7 cellular contexts compared by ENCODE assay signal in the genomic region with DNA sequence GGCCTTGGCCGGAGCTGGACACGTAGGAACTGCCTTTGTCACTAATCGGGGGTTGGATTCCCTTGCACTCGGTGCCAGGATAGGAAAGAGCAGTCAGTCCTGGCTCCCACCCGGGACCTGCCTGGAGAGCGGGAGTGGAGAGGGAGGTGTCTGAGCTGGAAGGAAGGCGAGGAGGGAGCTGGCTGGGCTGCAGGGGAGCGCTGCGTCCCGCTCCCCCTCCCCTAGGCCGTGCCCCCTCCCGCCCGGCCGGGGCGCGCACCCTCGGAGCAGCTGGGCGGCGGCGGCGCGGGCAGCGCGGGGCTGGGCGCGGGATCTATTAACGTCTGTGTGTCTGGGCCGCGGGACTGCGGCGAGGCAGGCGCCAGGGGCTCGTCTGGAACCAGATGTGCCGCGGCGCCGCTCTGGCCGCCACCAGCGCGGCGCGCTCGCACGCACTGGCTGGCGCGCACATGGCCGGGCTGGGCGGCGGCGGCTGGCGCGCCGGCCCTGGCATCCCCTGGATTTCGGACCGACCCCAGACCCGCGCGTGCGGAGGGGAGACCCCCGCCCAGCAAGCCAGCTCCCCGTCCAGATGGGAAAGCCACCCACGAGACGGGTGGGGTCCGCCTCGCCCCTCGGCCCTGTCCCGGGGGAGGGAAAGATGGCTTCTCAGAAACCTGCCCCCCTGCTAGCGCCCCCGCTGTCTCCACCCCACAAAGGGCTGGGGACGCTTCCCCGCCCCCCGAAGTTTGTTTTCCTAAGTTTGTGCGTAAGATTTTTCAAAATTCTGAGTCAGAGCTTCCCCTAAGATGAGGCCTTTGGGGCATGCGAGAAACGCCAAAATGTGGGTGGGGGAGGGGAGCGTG. TPM values are rescaled to one million over a fixed set of nuclear protein-coding genes. Genes with fewer than 3 reads are reported as not detected.
DNase-seq lines count a peak whose midpoint lies in the region; ATAC-seq and TF ChIP-seq lines count a peak whose summit lies in the region.

No MANE protein-coding gene starts in this region.

- no peak overlapping the region for H3K27ac ChIP-seq in KMS-11
- H3K27ac ChIP-seq in upper lobe of left lung, result peak overlapping the region in 2 of 4 donors; percentile 39 to 59

- no peak for TF ChIP-seq EP300 in upper lobe of left lung (IDR thresholded peaks at IDR 0.05)

- no peak for TF ChIP-seq CTCF in KMS-11 (conservative IDR thresholded peaks at IDR 0.05; ENCODE audit: low read depth, low read length)
- TF ChIP-seq CTCF in upper lobe of left lung (IDR thresholded peaks at IDR 0.05), result no peak

- peak; percentile 47 for ATAC-seq in esophagus mucosa
- ATAC-seq in upper lobe of left lung (ENCODE audit: low FRiP score in 2 of 2), result peak; percentile 38 to 78
- ATAC-seq in HG03520 (IDR thresholded peaks at IDR 0.05; ENCODE audit: unreplicated experiment), result no peak

- no peaks in the 10 kb centered on the region for H3K79me2 ChIP-seq in KMS-11 (ENCODE audit: insufficient read depth, low read depth)

- H2AFZ ChIP-seq in KMS-11 (ENCODE audit: low read depth) (peak overlapping the region; percentile 34; the same call in 1 of the 2 replicates), neuron (ENCODE audit: low read depth, low read length) (peak overlapping the region; percentile 51)

- no peaks in the 10 kb centered on the region for H3K9me3 ChIP-seq in neuron (ENCODE audit: low read length)
- no peaks in the 10 kb centered on the region for H3K9me3 ChIP-seq in upper lobe of left lung

- H4K20me1 ChIP-seq in KMS-11 (ENCODE audit: insufficient read depth), result no peaks in the 10 kb centered on the region

- H3K4me3 ChIP-seq in KMS-11 (IDR thresholded peaks at IDR 0.05; ENCODE audit: insufficient read depth, low read depth, low read length) (no peak overlapping the region), neuron (ENCODE audit: low read length) (peak overlapping the region; percentile 30), upper lobe of left lung (peak overlapping the region in 3 of 4 donors; percentile 35 to 47 (median 38))

- H3K4me1 ChIP-seq in KMS-11 (ENCODE audit: low read depth, poor library complexity, severe bottlenecking), result no peaks in the 10 kb centered on the region
- peaks cover 7% of the 10 kb centered on the region for H3K4me1 ChIP-seq in neuron (ENCODE audit: insufficient read depth, low read length)
- peaks cover 6 to 26% (median 13%) of the 10 kb centered on the region in 4 donors for H3K4me1 ChIP-seq in upper lobe of left lung

- TF ChIP-seq POLR2A in upper lobe of left lung (IDR thresholded peaks at IDR 0.05), result peak in 1 of 4 donors; percentile 30

- 3 to 11% methylated on average over 10 to 28 of the region's 76 CpGs for WGBS in upper lobe of left lung, 2 donors

- H3K36me3 ChIP-seq in KMS-11 (ENCODE audit: insufficient read depth) (no peaks in the 10 kb centered on the region), neuron (ENCODE audit: insufficient read depth, low read length) (no peaks in the 10 kb centered on the region), upper lobe of left lung (no peaks in the 10 kb centered on the region)

- H3K9ac ChIP-seq in KMS-11, result no peak overlapping the region; the same call in 1 of the 2 replicates

- DNase-seq in activated CD4-positive, alpha-beta T cell treated with anti-CD3 and anti-CD28 coated beads, Interleukin-2, amount 50 U/mL, for 24 hours (ENCODE audit: low read depth in 1 of 2, low spot score in 1 of 2), result peak; percentile 22 to 53
- DNase-seq in upper lobe of left lung (peak in 1 of 2 donors; percentile 88), Kasumi-1 (lab: John Stamatoyannopoulos, UW) (no peak)

- H3K27me3 ChIP-seq in KMS-11 (ENCODE audit: insufficient read depth, low read depth) (peaks cover 86% of the 10 kb centered on the region), neuron (ENCODE audit: insufficient read depth, low read length) (peaks cover 56% of the 10 kb centered on the region), upper lobe of left lung (peaks cover 0 to 11% (median 5%) of the 10 kb centered on the region in 4 donors)

- no peak overlapping the region for H3K4me2 ChIP-seq in KMS-11

RNA-seq across cellular contexts. Expression of a gene that starts 31.9 kb away (rescaled TPM):
- total RNA-seq in esophagus mucosa (1.5 TPM), upper lobe of left lung (1 to 10 TPM in 2 of 6 donors, under 1 TPM in 1, not detected in 3; 0.61 to 5.8 (median 1.3) TPM)

RNA-seq across cellular contexts. Expression of a gene that starts 55.4 kb away (rescaled TPM):
- 11.4 TPM for total RNA-seq in esophagus mucosa
- 10 to 100 TPM; 15.4 to 51.3 (median 21.9) TPM for total RNA-seq in upper lobe of left lung

RNA-seq across cellular contexts. Expression of a gene that starts 55.5 kb away (rescaled TPM):
- total RNA-seq in esophagus mucosa (9.1 TPM), upper lobe of left lung (1 to 10 TPM in 5 of 6 donors, under 1 TPM in 1; 0.76 to 4.2 (median 2.5) TPM)

Comparison
In these comparisons a context has a peak if more than half of its experiments do, and no peak if none do; other contexts are left out.
1. DNase-seq: peak in activated CD4-positive, alpha-beta T cell treated with anti-CD3 and anti-CD28 coated beads, Interleukin-2, amount 50 U/mL, for 24 hours (2 of 2); none in Kasumi-1 (0 of 2).